1 cellular context compared by ENCODE assay signal in the genomic region with DNA sequence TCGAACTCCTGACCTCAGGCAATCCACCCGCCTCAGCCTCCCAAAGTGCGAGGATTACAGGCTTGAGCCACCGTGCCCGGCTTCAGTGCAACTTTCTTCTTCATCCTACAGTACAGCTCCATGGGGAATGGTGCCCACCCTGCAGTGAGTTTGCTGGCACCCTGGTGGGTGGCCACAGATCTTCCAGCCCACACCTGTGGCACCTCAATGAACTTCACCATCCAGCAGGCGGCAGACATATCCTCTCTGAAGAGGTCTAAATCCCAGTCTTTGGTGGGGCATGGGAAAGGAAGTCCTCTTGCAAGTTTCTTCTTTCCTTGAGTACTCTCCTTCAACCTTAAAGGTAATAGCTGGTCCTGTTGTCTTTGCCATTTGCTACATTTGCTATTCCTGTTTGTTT.
TF ChIP-seq lines count a peak whose summit lies in the region.

No MANE protein-coding gene starts in this region.

TF ChIP-seq in A549, 52 proteins besides CTCF, POLR2A, EP300 and RAD21 (continued from another document):
- TF ChIP-seq TFCP2L1 (CRISPR knock-in tag; IDR thresholded peaks at IDR 0.05), result no peak
